ENCODE assay signal across 6 cellular contexts in the genomic region with DNA sequence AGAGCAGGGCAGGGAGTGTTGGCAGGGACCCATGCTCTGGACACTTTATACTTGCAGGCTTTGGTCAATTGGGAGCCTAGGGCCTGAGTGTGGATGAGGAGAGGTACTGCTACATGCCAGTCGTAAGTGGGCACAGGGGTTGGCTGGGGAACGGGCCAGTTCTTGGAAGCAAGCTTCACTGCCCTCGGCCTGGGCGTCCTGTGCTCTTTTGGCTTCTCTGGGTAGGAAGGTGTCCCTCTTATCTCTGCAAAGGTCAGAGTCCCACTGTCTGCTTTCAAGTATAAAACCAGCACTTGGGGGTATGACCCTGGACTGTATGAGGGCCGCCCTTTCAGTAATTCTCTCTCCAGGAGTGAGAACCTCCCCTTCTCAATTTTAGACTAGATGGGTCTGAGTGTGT.
DNase-seq lines count a peak whose midpoint lies in the region; ATAC-seq, FAIRE-seq and TF ChIP-seq lines count a peak whose summit lies in the region.
"Not testable (repeated sequence)": the region's sequence is repeated elsewhere in the genome, so short reads cannot be mapped to it uniquely, and the experiment has no call there.

No MANE protein-coding gene starts in this region.

- H3K27me3 Mint-ChIP-seq in T-cell; activated naive CD4-positive, alpha-beta T cell treated with anti-CD3 and anti-CD28 coated beads, Interleukin-2, amount 50 U/mL, for 24 hours: not testable (repeated sequence)
- peaks cover 11% of the 10 kb centered on the region for H3K27me3 Mint-ChIP-seq in nephron progenitor cell (ENCODE audit: low read depth, poor library complexity)

- TF ChIP-seq RAD21 in HepG2 (CRISPR knock-in tag; IDR thresholded peaks at IDR 0.05), result not testable (repeated sequence)

- POLR2A ChIA-PET in T-cell (lab: Charles Lee), result interaction anchor here in 1 of 2 donors (0.7 kb wide), 1 partner anchor 894 kb away, joined by 8 read pairs; no protein-coding TSS in a partner anchor
- POLR2A ChIA-PET in HepG2 (lab: Yijun Ruan, JAX), result not testable (repeated sequence)

- 0% methylated on average over 1 of the region's 5 CpGs for WGBS in HepG2 (ENCODE audit: low lambda C conversion rate)
- 32 to 84% (median 58%) methylated on average over 4 to 5 of the region's 5 CpGs for WGBS in small intestine, 3 donors

- intact Hi-C loops in HepG2 (cut with micrococcal nuclease; ENCODE audit: unreplicated experiment), result not testable (repeated sequence)

- H3K4me2 ChIP-seq in BLaER1 (peak overlapping the region; percentile 66; the same call in 1 of the 2 replicates), HepG2 (ENCODE audit: low read depth, low read length) (peak overlapping the region; percentile 84)

- H3K4me1 Mint-ChIP-seq in T-cell (peaks cover 14 to 26% (median 21%) of the 10 kb centered on the region in 3 donors), nephron progenitor cell (peaks cover 12% of the 10 kb centered on the region)
- peaks cover 15% of the 10 kb centered on the region for H3K4me1 Mint-ChIP-seq in activated naive CD4-positive, alpha-beta T cell treated with anti-CD3 and anti-CD28 coated beads, Interleukin-2, amount 50 U/mL, for 24 hours

- CTCF ChIA-PET in T-cell (lab: Charles Lee); HepG2 (lab: Yijun Ruan, JAX; ENCODE audit: low intra/inter-chr PET ratio, low total read pairs): not testable (repeated sequence)

- H3K4me3 ChIP-seq in BLaER1; small intestine (ENCODE audit: low read depth in 1 of 2, low read length in 2 of 2): not testable (repeated sequence)
- H3K4me3 ChIP-seq in HepG2 (replicated peaks in 1 of 3; ENCODE audit: insufficient read depth in 1 of 3, low read depth in 2 of 3, low read length in 3 of 3), result peak overlapping the region in 1 of 3 experiments; percentile 38; a peak in 2 of 6 replicates

- peak overlapping the region; percentile 88; the same call in 1 of the 2 replicates for H3K27ac ChIP-seq in BLaER1
- not testable (repeated sequence) for H3K27ac ChIP-seq in HepG2 (ENCODE audit: extremely low read length, insufficient read depth, low read length); small intestine (ENCODE audit: low read depth in 1 of 2, low read length in 1 of 2)

- not testable (repeated sequence) for ATAC-seq in T-cell (replicated peaks in 1 of 4)
- ATAC-seq in HepG2, result peak; percentile 43

- not testable (repeated sequence) for BruUV-seq in HepG2 (replicated peaks; lab: Mats Ljungman, UMichigan)

- not testable (repeated sequence) for H3K27me3 ChIP-seq in BLaER1; HepG2 (ENCODE audit: control insufficient read depth in 1 of 2, insufficient read depth in 2 of 2, low read length in 2 of 2); small intestine (ENCODE audit: control insufficient read depth in 2 of 2, insufficient read depth in 2 of 2, low read length in 2 of 2)

- not testable (repeated sequence) for H2AFZ ChIP-seq in HepG2 (ENCODE audit: low read length)

- TF ChIP-seq CTCF in HepG2 (CRISPR knock-in tag; IDR thresholded peaks at IDR 0.05); nephron progenitor cell (IDR thresholded peaks at IDR 0.05): not testable (repeated sequence)

- H3K36me3 Mint-ChIP-seq in T-cell; activated naive CD4-positive, alpha-beta T cell treated with anti-CD3 and anti-CD28 coated beads, Interleukin-2, amount 50 U/mL, for 24 hours; nephron progenitor cell (ENCODE audit: low read depth): not testable (repeated sequence)

- not testable (repeated sequence) for H3K36me3 ChIP-seq in BLaER1; HepG2 (replicated peaks in 1 of 2; ENCODE audit: control insufficient read depth in 1 of 2, insufficient read depth in 2 of 2, low read length in 2 of 2); small intestine (ENCODE audit: control insufficient read depth in 2 of 2, insufficient read depth in 2 of 2, low read length in 2 of 2)

- not testable (repeated sequence) for H3K9ac ChIP-seq in BLaER1; HepG2 (ENCODE audit: insufficient read depth, low read depth, low read length)

- not testable (repeated sequence) for TF ChIP-seq POLR2A in HepG2 (IDR thresholded peaks at IDR 0.05; ENCODE audit: insufficient read depth in 1 of 2, low read depth in 2 of 2, low read length in 2 of 2)

- in situ Hi-C loops in HepG2 (cut with HindIII; ENCODE audit: extremely low pct_ligation_motif_present, low pct_unique_long_range_greater_than_20kb), result not testable (repeated sequence)

- not testable (repeated sequence) for H3K9me3 ChIP-seq in BLaER1; HepG2 (ENCODE audit: low read length); small intestine (ENCODE audit: control insufficient read depth, low read depth)

- peaks cover 56% of the 10 kb centered on the region for H3K4me1 ChIP-seq in BLaER1
- H3K4me1 ChIP-seq in HepG2 (ENCODE audit: insufficient read depth, low read length), result peaks cover 32% of the 10 kb centered on the region
- H3K4me1 ChIP-seq in small intestine (ENCODE audit: control insufficient read depth in 2 of 2, insufficient read depth in 1 of 2, low read depth in 1 of 2, low read length in 1 of 2), result not testable (repeated sequence)

- H3K79me2 ChIP-seq in HepG2 (ENCODE audit: insufficient read depth, low read length), result not testable (repeated sequence)

- not testable (repeated sequence) for H4K20me1 ChIP-seq in BLaER1; HepG2 (ENCODE audit: insufficient read depth, low read length)

- not testable (repeated sequence) for TF ChIP-seq EP300 in HepG2 (IDR thresholded peaks at IDR 0.05; ENCODE audit: low read depth in 2 of 2, low read length in 2 of 2); HepG2 (CRISPR knock-in tag; IDR thresholded peaks at IDR 0.05; ENCODE audit: borderline replicate concordance)

- not testable (repeated sequence) for H3K9me3 Mint-ChIP-seq in T-cell; activated naive CD4-positive, alpha-beta T cell treated with anti-CD3 and anti-CD28 coated beads, Interleukin-2, amount 50 U/mL, for 24 hours; nephron progenitor cell

- DNase-seq in T-cell; HepG2 (ENCODE audit: low spot score); nephron progenitor cell: not testable (repeated sequence)
- DNase-seq in small intestine, result peak; percentile 5

- H3K4me3 Mint-ChIP-seq in T-cell (peak overlapping the region in 2 of 3 donors; percentile 6 to 45), nephron progenitor cell (peak overlapping the region; percentile 38)
- H3K4me3 Mint-ChIP-seq in activated naive CD4-positive, alpha-beta T cell treated with anti-CD3 and anti-CD28 coated beads, Interleukin-2, amount 50 U/mL, for 24 hours, result peak overlapping the region; percentile 7

- not testable (repeated sequence) for H3K27ac Mint-ChIP-seq in T-cell; activated naive CD4-positive, alpha-beta T cell treated with anti-CD3 and anti-CD28 coated beads, Interleukin-2, amount 50 U/mL, for 24 hours; nephron progenitor cell

- FAIRE-seq in HepG2 (lab: Jason Lieb, UNC), result peak; percentile 59
- not testable (repeated sequence) for FAIRE-seq in small intestine (lab: Jason Lieb, UNC)

TF ChIP-seq in HepG2, 621 proteins besides CTCF, POLR2A, EP300 and RAD21:
- TF ChIP-seq, protein P1, sequence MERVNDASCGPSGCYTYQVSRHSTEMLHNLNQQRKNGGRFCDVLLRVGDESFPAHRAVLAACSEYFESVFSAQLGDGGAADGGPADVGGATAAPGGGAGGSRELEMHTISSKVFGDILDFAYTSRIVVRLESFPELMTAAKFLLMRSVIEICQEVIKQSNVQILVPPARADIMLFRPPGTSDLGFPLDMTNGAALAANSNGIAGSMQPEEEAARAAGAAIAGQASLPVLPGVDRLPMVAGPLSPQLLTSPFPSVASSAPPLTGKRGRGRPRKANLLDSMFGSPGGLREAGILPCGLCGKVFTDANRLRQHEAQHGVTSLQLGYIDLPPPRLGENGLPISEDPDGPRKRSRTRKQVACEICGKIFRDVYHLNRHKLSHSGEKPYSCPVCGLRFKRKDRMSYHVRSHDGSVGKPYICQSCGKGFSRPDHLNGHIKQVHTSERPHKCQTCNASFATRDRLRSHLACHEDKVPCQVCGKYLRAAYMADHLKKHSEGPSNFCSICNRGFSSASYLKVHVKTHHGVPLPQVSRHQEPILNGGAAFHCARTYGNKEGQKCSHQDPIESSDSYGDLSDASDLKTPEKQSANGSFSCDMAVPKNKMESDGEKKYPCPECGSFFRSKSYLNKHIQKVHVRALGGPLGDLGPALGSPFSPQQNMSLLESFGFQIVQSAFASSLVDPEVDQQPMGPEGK (CRISPR knock-in tag; IDR thresholded peaks at IDR 0.05), result peak; percentile 24; the same call in 1 of the 2 replicates
- peak; percentile 92 for TF ChIP-seq BCL6 (CRISPR knock-in tag; IDR thresholded peaks at IDR 0.05)
- TF ChIP-seq HOXA3 (CRISPR knock-in tag; IDR thresholded peaks at IDR 0.05), result 0 out of 2 replicates have a peak, but pooled peaks have one; percentile 23
- TF ChIP-seq SAP130 (CRISPR knock-in tag; IDR thresholded peaks at IDR 0.05; ENCODE audit: low read depth), result 0 out of 2 replicates have a peak, but pooled peaks have one; percentile 22
- TF ChIP-seq NR2F6 (IDR thresholded peaks at IDR 0.05), result not testable (repeated sequence)
- TF ChIP-seq NR2F6 (CRISPR knock-in tag; IDR thresholded peaks at IDR 0.05), result peak; percentile 42; the same call in 1 of the 2 replicates
- TF ChIP-seq HNF4A (CRISPR knock-in tag; IDR thresholded peaks at IDR 0.05), result peak; percentile 63
- peak; percentile 68 for TF ChIP-seq ZNF7 (CRISPR knock-in tag; IDR thresholded peaks at IDR 0.05)
- peak; percentile 73 for TF ChIP-seq RARA (CRISPR knock-in tag; IDR thresholded peaks at IDR 0.05)
- TF ChIP-seq SP5 (CRISPR knock-in tag; IDR thresholded peaks at IDR 0.05; ENCODE audit: borderline replicate concordance, low read depth), result peak; percentile 20; the same call in 1 of the 2 replicates
